ENCODE assay signal across 15 cellular contexts in genomic region chr9:93586290-93587057, GRCh38. TPM values are rescaled to one million over a fixed set of nuclear protein-coding genes. Genes with fewer than 3 reads are reported as not detected.
DNase-seq lines count a peak whose midpoint lies in the region; ATAC-seq and TF ChIP-seq lines count a peak whose summit lies in the region.
"Had no signal": no experiment of that assay in that cellular context is flagged by ENCODE, and none has a peak within 500 bp of the region (broad histone marks: within the 10 kb centered on the region; RNA-seq: fewer than 3 reads in every experiment).

No MANE protein-coding gene starts in this region.

- no peaks in the 10 kb centered on the region for H3K9me3 ChIP-seq in CD4-positive, alpha-beta memory T cell (ENCODE audit: control insufficient read depth in 1 of 2, low read length in 2 of 2)
- H3K9me3 ChIP-seq: pancreas, thoracic aorta had no signal

- CTCF ChIA-PET in CD4-positive, alpha-beta memory T cell (lab: Charles Lee; ENCODE audit: partially characterized antibody), result interaction anchor here (1.1 kb wide), 1 partner anchor 20 kb away, joined by 5 read pairs; no protein-coding TSS in a partner anchor

- H3K36me3 ChIP-seq in CD4-positive, alpha-beta memory T cell (ENCODE audit: insufficient read depth, low read length), result no peaks in the 10 kb centered on the region
- H3K36me3 ChIP-seq: pancreas, thoracic aorta had no signal

- no peaks in the 10 kb centered on the region for H3K27me3 Mint-ChIP-seq in CD4-positive, alpha-beta memory T cell
- H3K27me3 Mint-ChIP-seq in osteocyte (ENCODE audit: unreplicated experiment), result no peaks in the 10 kb centered on the region
- peaks cover 0 to 1% (median 0%) of the 10 kb centered on the region in 3 donors for H3K27me3 Mint-ChIP-seq in immature natural killer cell (ENCODE audit: low read depth in 3 of 3)
- H3K27me3 Mint-ChIP-seq: activated naive CD8-positive, alpha-beta T cell had no signal

- H3K27ac Mint-ChIP-seq in CD4-positive, alpha-beta memory T cell, result peak overlapping the region in 4 of 7 donors; percentile 44 to 73 (median 52)
- H3K27ac Mint-ChIP-seq in osteocyte (ENCODE audit: unreplicated experiment) (no peak overlapping the region), immature natural killer cell (no peak overlapping the region)
- H3K27ac Mint-ChIP-seq: activated naive CD8-positive, alpha-beta T cell had no signal

- H3K4me3 ChIP-seq in CD4-positive, alpha-beta memory T cell (ENCODE audit: low read length in 2 of 2), result no peak overlapping the region
- H3K4me3 ChIP-seq: pancreas, thoracic aorta had no signal

- DNase-seq in CD4-positive, alpha-beta memory T cell, result no peak
- DNase-seq in activated CD8-positive, alpha-beta memory T cell treated with anti-CD3 and anti-CD28 coated beads, Interleukin-2, amount 50 U/mL, for 48 hours, result peak; percentile 44
- DNase-seq in left ventricle myocardium superior (peak; percentile 60), osteocyte (ENCODE audit: extremely low spot score, unreplicated experiment) (peak; percentile 73), immature natural killer cell (no peak), NCI-H2196 treated with DMSO at 0.1 percent for 48 hours (lab: John Stamatoyannopoulos, UW; ENCODE audit: unreplicated experiment) (no peak)
- DNase-seq: KBM-7, NCI-H1048, NCI-H524 had no signal

- H3K4me1 ChIP-seq in CD4-positive, alpha-beta memory T cell (ENCODE audit: insufficient read depth, low read length), result peaks cover 6% of the 10 kb centered on the region

- H3K9me3 Mint-ChIP-seq in CD4-positive, alpha-beta memory T cell, result peaks cover 0 to 4% (median 0%) of the 10 kb centered on the region in 8 donors
- H3K9me3 Mint-ChIP-seq in osteocyte (ENCODE audit: unreplicated experiment) (no peaks in the 10 kb centered on the region), immature natural killer cell (no peaks in the 10 kb centered on the region)

- POLR2A ChIA-PET in CD4-positive, alpha-beta memory T cell (lab: Charles Lee; ENCODE audit: partially characterized antibody), result interaction anchor here (0.6 kb wide), 1 partner anchor 20 kb away, joined by 3 read pairs; no protein-coding TSS in a partner anchor

- H3K4me1 Mint-ChIP-seq in CD4-positive, alpha-beta memory T cell, result peaks cover 36 to 90% (median 64%) of the 10 kb centered on the region in 4 donors
- H3K4me1 Mint-ChIP-seq in osteocyte (ENCODE audit: unreplicated experiment), result peaks cover 36% of the 10 kb centered on the region
- peaks cover 25 to 38% of the 10 kb centered on the region in 2 donors for H3K4me1 Mint-ChIP-seq in immature natural killer cell

- no peak for TF ChIP-seq CTCF in osteocyte (IDR thresholded peaks at IDR 0.05)

- ATAC-seq in left ventricle myocardium superior, result peak; percentile 80
- ATAC-seq in HG03521 (IDR thresholded peaks at IDR 0.05; ENCODE audit: unreplicated experiment), result no peak
- ATAC-seq in HG02981 (IDR thresholded peaks at IDR 0.05; ENCODE audit: unreplicated experiment), result no peak
- ATAC-seq: activated CD4-positive, CD25-positive, alpha-beta regulatory T cell treated with anti-CD3 and anti-CD28 coated beads, Interleukin-2, amount 50 U/mL, for 24 hours; pancreas had no signal

- peaks cover 10 to 16% of the 10 kb centered on the region in 2 donors for H3K36me3 Mint-ChIP-seq in CD4-positive, alpha-beta memory T cell
- peaks cover 4% of the 10 kb centered on the region for H3K36me3 Mint-ChIP-seq in osteocyte (ENCODE audit: unreplicated experiment)
- H3K36me3 Mint-ChIP-seq in immature natural killer cell, result peaks cover 0 to 6% (median 3%) of the 10 kb centered on the region in 3 donors

- intact Hi-C loops in CD4-positive, alpha-beta memory T cell (cut with micrococcal nuclease), result no loop called here
- intact Hi-C loops in left ventricle myocardium superior (cut with micrococcal nuclease), result no loop called here

- H3K27ac ChIP-seq in CD4-positive, alpha-beta memory T cell (ENCODE audit: low read depth, low read length), result no peak overlapping the region
- H3K27ac ChIP-seq: pancreas, thoracic aorta had no signal

- H3K27me3 ChIP-seq in CD4-positive, alpha-beta memory T cell (ENCODE audit: insufficient read depth, low read length), result no peaks in the 10 kb centered on the region
- H3K27me3 ChIP-seq: pancreas had no signal

- peak overlapping the region in 1 of 8 donors; percentile 20 for H3K4me3 Mint-ChIP-seq in CD4-positive, alpha-beta memory T cell
- H3K4me3 Mint-ChIP-seq in osteocyte (ENCODE audit: unreplicated experiment) (no peak overlapping the region), immature natural killer cell (no peak overlapping the region)
- H3K4me3 Mint-ChIP-seq: activated naive CD8-positive, alpha-beta T cell had no signal

RNA-seq across cellular contexts. Expression of gene PHF2, which starts 10.1 kb away (rescaled TPM):
- total RNA-seq in CD4-positive, alpha-beta memory T cell, result 10 to 100 TPM; 39.2 to 41.2 TPM
- 1 to 10 TPM in 1 of 2 donors, under 1 TPM in 1; 0.48 to 2.8 TPM for polyA plus RNA-seq in CD4-positive, alpha-beta memory T cell
- total RNA-seq in left ventricle myocardium superior (32.0 TPM), osteocyte (39.9 and 40.3 TPM in 2 replicates)
- polyA plus RNA-seq in immature natural killer cell, result 1 to 10 TPM in 1 of 3 donors, under 1 TPM in 2; 0.58 to 2.1 (median 0.80) TPM

Comparison
In these comparisons a context has a peak if more than half of its experiments do, and no peak if none do; other contexts are left out.
1. DNase-seq: peak in activated CD8-positive, alpha-beta memory T cell treated with anti-CD3 and anti-CD28 coated beads, Interleukin-2, amount 50 U/mL, for 48 hours (single experiment), left ventricle myocardium superior (single experiment) and osteocyte (single experiment); none in CD4-positive, alpha-beta memory T cell (0 of 5), immature natural killer cell (0 of 3) and NCI-H2196 treated with DMSO at 0.1 percent for 48 hours (single experiment).
2. H3K27ac Mint-ChIP-seq: peak in CD4-positive, alpha-beta memory T cell (4 of 7); none in osteocyte (single experiment) and immature natural killer cell (0 of 6).